Comparison of ENCODE assay signal across 2 cellular contexts in the genomic region with DNA sequence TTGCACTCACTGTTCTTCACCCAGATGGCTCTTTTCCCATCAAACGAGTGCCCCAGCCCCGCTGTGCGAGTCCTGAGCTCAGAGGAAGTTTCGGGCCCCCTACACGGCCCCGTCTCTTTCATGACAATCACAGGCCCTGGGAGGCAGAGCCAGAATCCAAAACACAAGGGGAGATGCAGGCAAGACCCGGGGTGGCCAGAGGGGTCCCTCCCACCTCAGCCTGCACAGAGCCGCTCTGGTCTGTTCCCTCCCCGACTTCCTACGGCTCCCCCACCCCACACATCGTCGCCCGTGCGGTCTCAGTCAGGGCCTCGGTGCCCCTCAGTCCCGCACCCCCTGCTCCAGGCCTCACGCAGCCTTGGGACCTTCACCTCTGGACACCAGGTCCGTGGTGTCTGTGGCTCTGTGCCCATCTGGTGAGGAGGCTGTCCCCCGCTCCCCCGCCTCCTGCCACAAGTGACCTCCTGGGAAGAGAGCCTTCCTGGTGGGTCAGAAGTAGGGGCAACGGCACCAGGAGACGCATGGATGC.
TF ChIP-seq lines count a peak whose summit lies in the region.

No MANE protein-coding gene starts in this region.

TF ChIP-seq in GM23338, 12 proteins besides CTCF, POLR2A, EP300 and RAD21:
- TF ChIP-seq JUNB (IDR thresholded peaks at IDR 0.05; ENCODE audit: unreplicated experiment) = no peak
- no peak for TF ChIP-seq EZH2 (IDR thresholded peaks at IDR 0.05; ENCODE audit: low read depth, unreplicated experiment)

TF ChIP-seq in H1, 55 proteins besides CTCF, POLR2A, EP300 and RAD21:
- no peak for TF ChIP-seq KDM4A (IDR thresholded peaks at IDR 0.05; ENCODE audit: low read depth, low read length, severe bottlenecking)
- no peak for TF ChIP-seq KDM1A (IDR thresholded peaks at IDR 0.05; ENCODE audit: borderline replicate concordance, low read length)
- no peak for TF ChIP-seq SP1 (IDR thresholded peaks at IDR 0.05; ENCODE audit: low read depth, low read length)
- TF ChIP-seq YY1 (IDR thresholded peaks at IDR 0.05; ENCODE audit: low read depth, low read length) = no peak
- TF ChIP-seq JUND (IDR thresholded peaks at IDR 0.05; ENCODE audit: low read length) = no peak
- TF ChIP-seq SRF (IDR thresholded peaks at IDR 0.05; ENCODE audit: low read depth, low read length) = no peak
- no peak for TF ChIP-seq CEBPB (IDR thresholded peaks at IDR 0.05; ENCODE audit: low read depth, low read length)
- TF ChIP-seq KDM5A (IDR thresholded peaks at IDR 0.05; ENCODE audit: low read length) = no peak
- TF ChIP-seq RBBP5 (IDR thresholded peaks at IDR 0.05; ENCODE audit: borderline replicate concordance, low read depth, low read length) = no peak
- TF ChIP-seq CBX5 (IDR thresholded peaks at IDR 0.05; ENCODE audit: low read depth, low read length) = no peak
- no peak for TF ChIP-seq EZH2 (IDR thresholded peaks at IDR 0.05; ENCODE audit: low read depth, low read length, severe bottlenecking)
- TF ChIP-seq ASH2L (IDR thresholded peaks at IDR 0.05; ENCODE audit: low read length) = peak; percentile 33
- TF ChIP-seq HDAC2 (IDR thresholded peaks at IDR 0.05; ENCODE audit: borderline replicate concordance in 1 of 2, low read depth in 2 of 2, low read length in 2 of 2) = 0 out of 4 replicates have a peak, but pooled peaks of 1 of the 2 experiments have one; percentile 16
